ENCODE assay signal across 20 cellular contexts in the genomic region with DNA sequence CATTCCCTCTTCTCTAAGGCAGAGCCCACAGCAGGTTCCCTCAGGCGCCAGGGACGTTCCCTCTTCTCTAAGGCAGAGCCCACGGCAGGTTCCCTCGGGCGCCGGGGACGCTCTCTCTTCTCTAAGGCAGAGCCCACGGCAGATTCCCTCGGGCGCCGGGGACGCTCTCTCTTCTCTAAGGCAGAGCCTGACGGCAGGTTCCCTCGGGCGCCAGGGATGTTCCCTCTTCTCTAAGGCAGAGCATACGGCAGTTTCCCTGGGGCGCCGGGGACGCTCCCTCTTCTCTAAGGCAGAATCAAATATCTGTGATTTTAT. TPM values are rescaled to one million over a fixed set of nuclear protein-coding genes. Genes with fewer than 3 reads are reported as not detected.
DNase-seq lines count a peak whose midpoint lies in the region; ATAC-seq, FAIRE-seq and TF ChIP-seq lines count a peak whose summit lies in the region.
"Had no signal": no experiment of that assay in that cellular context is flagged by ENCODE, and none has a peak within 500 bp of the region (broad histone marks: within the 10 kb centered on the region; RNA-seq: fewer than 3 reads in every experiment).

No MANE protein-coding gene starts in this region.

- ATAC-seq in activated naive CD4-positive, alpha-beta T cell treated with anti-CD3 and anti-CD28 coated beads, Interleukin-2, amount 50 U/mL, for 72 hours, result no peak
- ATAC-seq in GM21786 (IDR thresholded peaks at IDR 0.05; ENCODE audit: unreplicated experiment) (no peak), HG03571 (IDR thresholded peaks at IDR 0.05; ENCODE audit: unreplicated experiment) (no peak)
- ATAC-seq: esophagus mucosa had no signal

- H2BK120ac ChIP-seq in H9 (ENCODE audit: low read depth, low read length, poor library complexity, severe bottlenecking) (no peak overlapping the region), trophoblast cell (ENCODE audit: insufficient read depth, low read length, poor library complexity) (no peak overlapping the region)

- H3T11ph ChIP-seq in H9 (ENCODE audit: low read length), result no peak overlapping the region

- H4K20me1 ChIP-seq in H9 (ENCODE audit: control insufficient read depth, insufficient read depth, insufficient read length), result peaks cover 2% of the 10 kb centered on the region

- H2BK15ac ChIP-seq in H9 (ENCODE audit: low read depth, low read length), result no peak overlapping the region

- H3K4me2 ChIP-seq in H9 (ENCODE audit: insufficient read depth, insufficient read length, low read length) (no peak overlapping the region), trophoblast cell (ENCODE audit: low read length) (no peak overlapping the region)

- H3K27me3 Mint-ChIP-seq in H9 (ENCODE audit: low read depth) (no peaks in the 10 kb centered on the region), endothelial cell (ENCODE audit: unreplicated experiment) (peaks cover 10% of the 10 kb centered on the region)

- H3K4me3 Mint-ChIP-seq in H9 (peak overlapping the region in 1 of 2 experiments; percentile 14; a peak in 1 of 5 replicates), endothelial cell (ENCODE audit: unreplicated experiment) (no peak overlapping the region)

- H4K12ac ChIP-seq in trophoblast cell (ENCODE audit: low read depth, low read length), result no peak overlapping the region

- H3K9ac ChIP-seq in H9 (ENCODE audit: extremely low read depth, insufficient read length, low read length) (no peak overlapping the region), trophoblast cell (ENCODE audit: low read length) (no peak overlapping the region)

- H2BK20ac ChIP-seq in H9 (ENCODE audit: low read depth, low read length, poor library complexity, severe bottlenecking), result no peak overlapping the region

- no peak overlapping the region for H3K4me3 ChIP-seq in trophoblast cell (ENCODE audit: low read depth, low read length)
- H3K4me3 ChIP-seq: SJCRH30, skin epidermis had no signal

- peaks cover 49 to 71% of the 10 kb centered on the region in 2 experiments for H3K36me3 ChIP-seq in trophoblast cell (ENCODE audit: control insufficient read depth in 1 of 2, insufficient read depth in 2 of 2, low read length in 2 of 2)
- H3K36me3 ChIP-seq: SJCRH30 had no signal

- H3K79me2 ChIP-seq in H9 (ENCODE audit: insufficient read depth, low read length), result no peaks in the 10 kb centered on the region
- no peaks in the 10 kb centered on the region for H3K79me2 ChIP-seq in trophoblast cell (ENCODE audit: control insufficient read depth, insufficient read depth, low read length, poor library complexity)

- H4K8ac ChIP-seq in H9 (replicated peaks; ENCODE audit: insufficient read length, low read depth, low read length) (no peak overlapping the region), trophoblast cell (ENCODE audit: low read depth, low read length) (no peak overlapping the region)

- DNase-seq in activated naive CD4-positive, alpha-beta T cell treated with anti-CD3 and anti-CD28 coated beads, Interleukin-2, amount 50 U/mL, for 72 hours (ENCODE audit: low spot score in 2 of 2), result no peak
- no peak for DNase-seq in activated naive CD4-positive, alpha-beta T cell treated with anti-CD3 and anti-CD28 coated beads, Interleukin-2, amount 50 U/mL, for 16 hours
- DNase-seq in H9 (no peak), endothelial cell (ENCODE audit: low spot score) (no peak), trophoblast cell (peak; percentile 29 to 48), HTR-8/SVneo (ENCODE audit: insufficient read length, low spot score) (no peak)
- DNase-seq: Caco-2; Kasumi-1; NCI-H1092; NCI-H2107; NCI-H526; stimulated activated CD4-positive, alpha-beta T cell treated with anti-CD3 and anti-CD28 coated beads, Interleukin-4, amount 100 ng/mL, for 1 hour; T-helper 9 cell had no signal

- no peaks in the 10 kb centered on the region for H3K27me3 ChIP-seq in H9 (ENCODE audit: insufficient read depth, low read length)
- H3K27me3 ChIP-seq in trophoblast cell (ENCODE audit: insufficient read depth, low read length), result no peaks in the 10 kb centered on the region
- H3K27me3 ChIP-seq: SJCRH30 had no signal

- H3K14ac ChIP-seq in H9 (ENCODE audit: insufficient read depth, low read length) (no peak overlapping the region), trophoblast cell (ENCODE audit: low read length) (no peak overlapping the region)

- peaks cover 7 to 31% of the 10 kb centered on the region in 2 donors for H3K36me3 Mint-ChIP-seq in activated naive CD4-positive, alpha-beta T cell treated with anti-CD3 and anti-CD28 coated beads, Interleukin-2, amount 50 U/mL, for 72 hours
- peaks cover 17 to 61% (median 60%) of the 10 kb centered on the region in 3 experiments for H3K36me3 Mint-ChIP-seq in H9 (ENCODE audit: insufficient read depth in 1 of 3, low read depth in 3 of 3)
- peaks cover 24% of the 10 kb centered on the region for H3K36me3 Mint-ChIP-seq in endothelial cell (ENCODE audit: low read depth, unreplicated experiment)

- H2AFZ ChIP-seq in H9 (ENCODE audit: low read length) (no peak overlapping the region), trophoblast cell (ENCODE audit: insufficient read depth, low read length, poor library complexity) (no peak overlapping the region)

- H3K4me1 ChIP-seq in H9 (ENCODE audit: insufficient read depth, low read length) (no peaks in the 10 kb centered on the region; the same call in 1 of the 2 replicates), trophoblast cell (ENCODE audit: control insufficient read depth in 1 of 2, insufficient read depth in 2 of 2, low read length in 2 of 2) (peaks cover 14 to 17% of the 10 kb centered on the region in 2 experiments)
- H3K4me1 ChIP-seq: Caco-2 had no signal

- no CpG with 5 or more reads among the region's 19 CpGs for WGBS in H9 (ENCODE audit: extremely low coverage, insufficient read length, low lambda C conversion rate)
- WGBS in trophoblast cell (ENCODE audit: extremely low coverage, insufficient coverage, insufficient read length), result no CpG with 5 or more reads among the region's 19 CpGs

- H3K27ac Mint-ChIP-seq in activated naive CD4-positive, alpha-beta T cell treated with anti-CD3 and anti-CD28 coated beads, Interleukin-2, amount 50 U/mL, for 72 hours, result peak overlapping the region; percentile 82 to 88
- H3K27ac Mint-ChIP-seq in H9 (peak overlapping the region; percentile 59 to 81 (median 78); a peak in 3 of 7 replicates), endothelial cell (ENCODE audit: unreplicated experiment) (peak overlapping the region; percentile 48)

- no peaks in the 10 kb centered on the region for H3K9me3 ChIP-seq in H9 (ENCODE audit: control insufficient read depth, low read depth, low read length)
- H3K9me3 ChIP-seq in trophoblast cell (ENCODE audit: insufficient read depth, low read depth, low read length), result peaks cover 4% of the 10 kb centered on the region
- H3K9me3 ChIP-seq: Caco-2, SJCRH30 had no signal

- H3K4ac ChIP-seq in H9 (ENCODE audit: low read depth, low read length) (no peak overlapping the region), trophoblast cell (ENCODE audit: low read depth, low read length) (no peak overlapping the region)

- H3K79me1 ChIP-seq in H9 (ENCODE audit: insufficient read depth, low read depth, low read length, poor library complexity, severe bottlenecking) (no peaks in the 10 kb centered on the region), trophoblast cell (ENCODE audit: low read length) (peaks cover 9% of the 10 kb centered on the region)

- FAIRE-seq in HTR-8/SVneo (lab: Jason Lieb, UNC), result no peak
- FAIRE-seq: bronchial epithelial cell had no signal

- no peaks in the 10 kb centered on the region for H3K9me3 Mint-ChIP-seq in activated naive CD4-positive, alpha-beta T cell treated with anti-CD3 and anti-CD28 coated beads, Interleukin-2, amount 50 U/mL, for 72 hours
- H3K9me3 Mint-ChIP-seq in H9, result no peaks in the 10 kb centered on the region
- H3K9me3 Mint-ChIP-seq in endothelial cell (ENCODE audit: unreplicated experiment), result no peaks in the 10 kb centered on the region

- no peak overlapping the region for H4K5ac ChIP-seq in H9 (ENCODE audit: insufficient read length, low read depth, low read length)

- H3K4me1 Mint-ChIP-seq in H9 (peaks cover 19 to 23% of the 10 kb centered on the region in 2 experiments), endothelial cell (ENCODE audit: unreplicated experiment) (peaks cover 3% of the 10 kb centered on the region)

- no peak overlapping the region for H3K56ac ChIP-seq in H9 (ENCODE audit: insufficient read length, low read depth, low read length)

- TF ChIP-seq CTCF in H9 (conservative IDR thresholded peaks at IDR 0.05) (no peak), endothelial cell (IDR thresholded peaks at IDR 0.05; ENCODE audit: unreplicated experiment) (no peak)

- H2AK5ac ChIP-seq in H9 (ENCODE audit: insufficient read length, low read length) (no peak overlapping the region), trophoblast cell (ENCODE audit: low read length) (no peak overlapping the region)

- no peak overlapping the region for H4K91ac ChIP-seq in H9 (ENCODE audit: insufficient read length, low read depth, low read length)
- H4K91ac ChIP-seq in trophoblast cell (ENCODE audit: low read depth, low read length), result no peak overlapping the region

- H2BK12ac ChIP-seq in H9 (ENCODE audit: insufficient read length, low read depth, low read length) (no peak overlapping the region), trophoblast cell (ENCODE audit: low read length) (no peak overlapping the region)

- H3K23ac ChIP-seq in H9 (ENCODE audit: insufficient read length, low read depth, low read length), result no peak overlapping the region
- no peak overlapping the region for H3K23ac ChIP-seq in trophoblast cell (ENCODE audit: low read length)

- H2BK5ac ChIP-seq in H9 (ENCODE audit: insufficient read length, low read length) (no peak overlapping the region), trophoblast cell (ENCODE audit: low read depth, low read length, poor library complexity) (no peak overlapping the region)

- H3K18ac ChIP-seq in H9 (ENCODE audit: insufficient read length, low read depth, low read length) (no peak overlapping the region), trophoblast cell (ENCODE audit: low read length) (no peak overlapping the region)

- no peak overlapping the region for H3K27ac ChIP-seq in H9 (ENCODE audit: insufficient read length, low read depth, low read length)
- no peak overlapping the region for H3K27ac ChIP-seq in trophoblast cell (ENCODE audit: low read depth, low read length)
- H3K27ac ChIP-seq: SJCRH30, skin epidermis had no signal

- H3K23me2 ChIP-seq in H9 (ENCODE audit: insufficient read length, low read depth, low read length, poor library complexity, severe bottlenecking), result no peaks in the 10 kb centered on the region

RNA-seq across cellular contexts. Expression of a gene that starts 24.3 kb away (rescaled TPM):
- total RNA-seq in activated naive CD4-positive, alpha-beta T cell treated with anti-CD3 and anti-CD28 coated beads, Interleukin-2, amount 50 U/mL, for 72 hours, result 10 to 100 TPM; 33.1 to 59.9 TPM
- total RNA-seq in H9 (2021), result 22.3 and 31.3 TPM in 2 replicates
- total RNA-seq in endothelial cell (ENCODE audit: unreplicated experiment), result 28.2 TPM
- 8.7 and 8.8 TPM in 2 replicates for polyA plus RNA-seq in trophoblast cell (2013)

RNA-seq across cellular contexts. Expression of a gene that starts 53.6 kb away (rescaled TPM):
- total RNA-seq in activated naive CD4-positive, alpha-beta T cell treated with anti-CD3 and anti-CD28 coated beads, Interleukin-2, amount 50 U/mL, for 72 hours, result under 1 TPM in 1 of 2 donors, not detected in 1; 0.75 TPM
- 0.18 and 0.28 TPM in 2 replicates for total RNA-seq in H9 (2021)
- not detected for total RNA-seq in endothelial cell (ENCODE audit: unreplicated experiment)
- 0.07 and 0.10 TPM in 2 replicates for polyA plus RNA-seq in trophoblast cell (2013)
- total RNA-seq: Caco-2, esophagus mucosa, lower leg skin had no signal

Comparison
In these comparisons a context has a peak if more than half of its experiments do, and no peak if none do; other contexts are left out.
1. DNase-seq: peak in trophoblast cell (2 of 2); none in activated naive CD4-positive, alpha-beta T cell treated with anti-CD3 and anti-CD28 coated beads, Interleukin-2, amount 50 U/mL, for 72 hours (0 of 2), activated naive CD4-positive, alpha-beta T cell treated with anti-CD3 and anti-CD28 coated beads, Interleukin-2, amount 50 U/mL, for 16 hours (single experiment), H9 (single experiment), endothelial cell (single experiment) and HTR-8/SVneo (single experiment).
2. Peak in every context shown above with its lines, with median percentiles within 50 percentile points of each other: H3K27ac Mint-ChIP-seq.